ENCODE assay signal across 9 cellular contexts in genomic region chr13:42215578-42216421, GRCh38. TPM values are rescaled to one million over a fixed set of nuclear protein-coding genes. Genes with fewer than 3 reads are reported as not detected.
DNase-seq lines count a peak whose midpoint lies in the region; ATAC-seq, FAIRE-seq and TF ChIP-seq lines count a peak whose summit lies in the region.
"Had no signal": no experiment of that assay in that cellular context is flagged by ENCODE, and none has a peak within 500 bp of the region (broad histone marks: within the 10 kb centered on the region; RNA-seq: fewer than 3 reads in every experiment).

No MANE protein-coding gene starts in this region.

- H3K9me3 ChIP-seq in CD4-positive, alpha-beta T cell (ENCODE audit: control insufficient read depth, low read length) = no peaks in the 10 kb centered on the region
- H3K9me3 ChIP-seq in PC-3 (ENCODE audit: low read length) (no peaks in the 10 kb centered on the region), aorta (ENCODE audit: control insufficient read depth, low read length) (no peaks in the 10 kb centered on the region)

- no peaks in the 10 kb centered on the region for H3K4me1 Mint-ChIP-seq in CD4-positive, alpha-beta T cell (ENCODE audit: low read depth)
- H3K4me1 Mint-ChIP-seq in neural crest cell = peaks cover 6% of the 10 kb centered on the region
- H3K4me1 Mint-ChIP-seq in stimulated activated effector memory CD8-positive, alpha-beta T cell treated with anti-CD3 and anti-CD28 coated beads, Interleukin-12 subunit alpha, Interleukin-12 subunit beta, amount 100 ng/mL, for 72 hours = no peaks in the 10 kb centered on the region
- H3K4me1 Mint-ChIP-seq: naive B cell had no signal

- no peaks in the 10 kb centered on the region for H3F3A ChIP-seq in PC-3 (ENCODE audit: low read length, unreplicated experiment)

- WGBS in aorta, 2 donors = 56 to 57% methylated on average over 6 of the region's 6 CpGs

- peak in 1 of 10 experiments; percentile 1 for DNase-seq in CD4-positive, alpha-beta T cell
- no peak for DNase-seq in GM19239 (ENCODE audit: insufficient read length, low spot score)
- DNase-seq in PC-3 = peak; percentile 53
- DNase-seq in dermis blood vessel endothelial cell = peak; percentile 61
- DNase-seq in neural crest cell (ENCODE audit: low read depth, low spot score) = peak; percentile 28
- no peak for DNase-seq in stimulated activated effector memory CD8-positive, alpha-beta T cell treated with anti-CD3 and anti-CD28 coated beads, Interleukin-12 subunit alpha, Interleukin-12 subunit beta, amount 100 ng/mL, for 72 hours (ENCODE audit: low spot score in 2 of 2)
- no peak for DNase-seq in aorta
- DNase-seq: naive B cell had no signal

- peaks cover 13% of the 10 kb centered on the region for H3K36me3 ChIP-seq in PC-3 (ENCODE audit: low read depth, low read length)
- peaks cover 0 to 5% of the 10 kb centered on the region in 2 donors for H3K36me3 ChIP-seq in aorta (ENCODE audit: control insufficient read depth in 1 of 2, insufficient read depth in 2 of 2, low read length in 1 of 2)

- H3K27me3 Mint-ChIP-seq in CD4-positive, alpha-beta T cell = no peaks in the 10 kb centered on the region
- H3K27me3 Mint-ChIP-seq in neural crest cell (ENCODE audit: low read depth) = no peaks in the 10 kb centered on the region
- H3K27me3 Mint-ChIP-seq: naive B cell had no signal

- no peak overlapping the region for H3K4me2 ChIP-seq in PC-3 (ENCODE audit: low read length)

- no peak overlapping the region for H3K27ac ChIP-seq in CD4-positive, alpha-beta T cell (ENCODE audit: low read depth, low read length)
- H3K27ac ChIP-seq in PC-3 (ENCODE audit: low read length) (no peak overlapping the region), aorta (ENCODE audit: low read depth in 1 of 2, low read length in 2 of 2) (no peak overlapping the region)

- H3K4me3 Mint-ChIP-seq in CD4-positive, alpha-beta T cell = no peak overlapping the region
- H3K4me3 Mint-ChIP-seq in neural crest cell = no peak overlapping the region
- H3K4me3 Mint-ChIP-seq in stimulated activated effector memory CD8-positive, alpha-beta T cell treated with anti-CD3 and anti-CD28 coated beads, Interleukin-12 subunit alpha, Interleukin-12 subunit beta, amount 100 ng/mL, for 72 hours = no peak overlapping the region
- H3K4me3 Mint-ChIP-seq: naive B cell had no signal

- H3K9me2 ChIP-seq in PC-3 (replicated peaks; ENCODE audit: low read length) = no peaks in the 10 kb centered on the region

- POLR2A ChIA-PET in CD4-positive, alpha-beta T cell (lab: Charles Lee) = no interaction called here
- POLR2A ChIA-PET in PC-3 (lab: Charles Lee; ENCODE audit: unreplicated experiment) = no interaction called here

- no peaks in the 10 kb centered on the region for H3K9me3 Mint-ChIP-seq in CD4-positive, alpha-beta T cell
- H3K9me3 Mint-ChIP-seq in neural crest cell = no peaks in the 10 kb centered on the region
- no peaks in the 10 kb centered on the region for H3K9me3 Mint-ChIP-seq in stimulated activated effector memory CD8-positive, alpha-beta T cell treated with anti-CD3 and anti-CD28 coated beads, Interleukin-12 subunit alpha, Interleukin-12 subunit beta, amount 100 ng/mL, for 72 hours
- H3K9me3 Mint-ChIP-seq: naive B cell had no signal

- BruUV-seq in PC-3 (replicated peaks; lab: Mats Ljungman, UMichigan) = no TSS peak

- FAIRE-seq in GM19239 (lab: Jason Lieb, UNC) = peak; percentile 80

- no peak overlapping the region for H3K4me3 ChIP-seq in PC-3 (ENCODE audit: low read length)
- no peak overlapping the region for H3K4me3 ChIP-seq in aorta (ENCODE audit: low read length in 2 of 2)

- CTCF ChIA-PET in CD4-positive, alpha-beta T cell (lab: Charles Lee) = no interaction called here
- CTCF ChIA-PET in PC-3 (lab: Charles Lee) = interaction anchor here (0.6 kb wide), 3 partner anchors 181 to 284 kb away, joined by 3 read pairs; partner anchors contain the start of gene VWA8

- no peaks in the 10 kb centered on the region for H4K20me1 ChIP-seq in PC-3 (ENCODE audit: low read length)

- H3K27me3 ChIP-seq in CD4-positive, alpha-beta T cell (ENCODE audit: control insufficient read depth, insufficient read depth, low read length) = no peaks in the 10 kb centered on the region
- H3K27me3 ChIP-seq in PC-3 (ENCODE audit: low read length) = no peaks in the 10 kb centered on the region
- H3K27me3 ChIP-seq in aorta (ENCODE audit: control insufficient read depth in 1 of 2, insufficient read depth in 2 of 2, low read length in 1 of 2) = no peaks in the 10 kb centered on the region

- H3K79me2 ChIP-seq in PC-3 (ENCODE audit: low read length) = no peaks in the 10 kb centered on the region

- H3K27ac Mint-ChIP-seq in CD4-positive, alpha-beta T cell = no peak overlapping the region
- H3K27ac Mint-ChIP-seq in neural crest cell (ENCODE audit: unreplicated experiment) = no peak overlapping the region
- no peak overlapping the region for H3K27ac Mint-ChIP-seq in stimulated activated effector memory CD8-positive, alpha-beta T cell treated with anti-CD3 and anti-CD28 coated beads, Interleukin-12 subunit alpha, Interleukin-12 subunit beta, amount 100 ng/mL, for 72 hours
- H3K27ac Mint-ChIP-seq: naive B cell had no signal

- no peak for ATAC-seq in CD4-positive, alpha-beta T cell (ENCODE audit: poor library complexity)
- peak; percentile 80 for ATAC-seq in PC-3
- no peak for ATAC-seq in stimulated activated effector memory CD8-positive, alpha-beta T cell treated with anti-CD3 and anti-CD28 coated beads, Interleukin-12 subunit alpha, Interleukin-12 subunit beta, amount 100 ng/mL, for 72 hours
- ATAC-seq in HG03442 (IDR thresholded peaks at IDR 0.05; ENCODE audit: unreplicated experiment) = no peak
- no peak for ATAC-seq in aorta (ENCODE audit: low FRiP score)

- H3K4me1 ChIP-seq in PC-3 (ENCODE audit: insufficient read depth, low read length) (peaks cover 20% of the 10 kb centered on the region), aorta (ENCODE audit: control insufficient read depth in 1 of 2, insufficient read depth in 2 of 2, low read length in 2 of 2) (no peaks in the 10 kb centered on the region)

- H2AFZ ChIP-seq in PC-3 (ENCODE audit: low read length) = peak overlapping the region; percentile 67; the same call in 1 of the 2 replicates

- peaks cover 31% of the 10 kb centered on the region for H3K36me3 Mint-ChIP-seq in CD4-positive, alpha-beta T cell (ENCODE audit: low read depth)
- H3K36me3 Mint-ChIP-seq in neural crest cell (ENCODE audit: low read depth) = peaks cover 21% of the 10 kb centered on the region
- H3K36me3 Mint-ChIP-seq in stimulated activated effector memory CD8-positive, alpha-beta T cell treated with anti-CD3 and anti-CD28 coated beads, Interleukin-12 subunit alpha, Interleukin-12 subunit beta, amount 100 ng/mL, for 72 hours = peaks cover 51% of the 10 kb centered on the region
- H3K36me3 Mint-ChIP-seq: naive B cell had no signal

- TF ChIP-seq CTCF in CD4-positive, alpha-beta T cell (IDR thresholded peaks at IDR 0.05) = peak; percentile 32
- TF ChIP-seq CTCF in PC-3 (conservative IDR thresholded peaks at IDR 0.05; ENCODE audit: low read depth, low read length) (peak; percentile 77), neural crest cell (conservative IDR thresholded peaks at IDR 0.05) (peak; percentile 66)

- intact Hi-C loops in CD4-positive, alpha-beta T cell (cut with DNase I, micrococcal nuclease) = loop anchor here in 1 of 2 experiments (5.0 kb wide), 1 partner anchor 548 kb away; no protein-coding TSS in a partner anchor
- intact Hi-C loops in PC-3 (cut with micrococcal nuclease) = loop anchor here (1.0 to 10.0 kb wide), 4 partner anchors 105 to 547 kb away; partner anchors contain the start of gene DGKH
- intact Hi-C loops in aorta (cut with DNase I) = no loop called here

- H3K9ac ChIP-seq in PC-3 (ENCODE audit: low read length) = no peak overlapping the region

RNA-seq across cellular contexts. Expression of gene AKAP11, which starts 56.2 kb away (rescaled TPM):
- total RNA-seq in CD4-positive, alpha-beta T cell = 10 to 100 TPM; 18.0 to 18.4 TPM
- 5.2 and 7.2 TPM in 2 replicates for total RNA-seq in PC-3 (2014; rRNA removed)
- 22.5 and 36.7 TPM in 2 replicates for total RNA-seq in dermis blood vessel endothelial cell
- 27.4 and 28.6 TPM in 2 replicates for total RNA-seq in neural crest cell
- total RNA-seq in aorta = 10 to 100 TPM; 34.4 to 42.0 TPM
- polyA plus RNA-seq in aorta = 1 to 10 TPM; 4.8 to 9.7 TPM

Comparison
In these comparisons a context has a peak if more than half of its experiments do, and no peak if none do; other contexts are left out.
1. DNase-seq: peak in PC-3 (single experiment), dermis blood vessel endothelial cell (single experiment) and neural crest cell (single experiment); none in GM19239 (single experiment), stimulated activated effector memory CD8-positive, alpha-beta T cell treated with anti-CD3 and anti-CD28 coated beads, Interleukin-12 subunit alpha, Interleukin-12 subunit beta, amount 100 ng/mL, for 72 hours (0 of 2) and aorta (0 of 2).
2. Peak in every context shown above with its lines, with median percentiles within 50 percentile points of each other: CTCF ChIP-seq.